In genomic region chr22:35430897-35431322, GRCh38 we compare ENCODE assay signal across 8 cellular contexts. TPM values are rescaled to one million over a fixed set of nuclear protein-coding genes. Genes with fewer than 3 reads are reported as not detected.
DNase-seq lines count a peak whose midpoint lies in the region; ATAC-seq and TF ChIP-seq lines count a peak whose summit lies in the region.

No MANE protein-coding gene starts in this region.

- H3K36me3 ChIP-seq in ascending aorta, result peaks cover 0 to 16% of the 10 kb centered on the region in 2 donors
- no peaks in the 10 kb centered on the region for H3K36me3 ChIP-seq in right atrium auricular region
- no peaks in the 10 kb centered on the region for H3K36me3 ChIP-seq in uterus

- H3K27me3 ChIP-seq in ascending aorta (no peaks in the 10 kb centered on the region), right atrium auricular region (no peaks in the 10 kb centered on the region), uterus (no peaks in the 10 kb centered on the region)

- ATAC-seq in HG03139 (IDR thresholded peaks at IDR 0.05; ENCODE audit: unreplicated experiment), result no peak

- DNase-seq in DMS53 (lab: John Stamatoyannopoulos, UW), result peak; percentile 69
- DNase-seq in LNCaP clone FGC (ENCODE audit: low read depth), result peak; percentile 85
- peak; percentile 20 to 57 (median 53) for DNase-seq in T-helper 2 cell
- peak; percentile 29 to 90 for DNase-seq in ascending aorta (ENCODE audit: low spot score in 2 of 2)
- DNase-seq in right atrium auricular region (ENCODE audit: low spot score), result peak; percentile 80
- DNase-seq in renal cortical epithelial cell (ENCODE audit: low read depth), result peak; percentile 86
- peak; percentile 90 to 93 for DNase-seq in uterus

- peak in 1 of 2 donors; percentile 34 for TF ChIP-seq POLR2A in uterus (IDR thresholded peaks at IDR 0.05)

- peaks cover 9 to 10% of the 10 kb centered on the region in 2 donors for H3K9me3 ChIP-seq in ascending aorta
- H3K9me3 ChIP-seq in right atrium auricular region, result peaks cover 0 to 13% of the 10 kb centered on the region in 2 donors
- H3K9me3 ChIP-seq in uterus, result peaks cover 0 to 5% of the 10 kb centered on the region in 2 donors

- peak; percentile 89 for TF ChIP-seq CTCF in LNCaP clone FGC (IDR thresholded peaks at IDR 0.05; ENCODE audit: control insufficient read depth, extremely low read depth, insufficient read depth)
- peak; percentile 95 to 97 (median 96) for TF ChIP-seq CTCF in ascending aorta (IDR thresholded peaks at IDR 0.05)
- TF ChIP-seq CTCF in right atrium auricular region (IDR thresholded peaks at IDR 0.05), result peak; percentile 83 to 98
- peak; percentile 97 to 100 (median 99) for TF ChIP-seq CTCF in uterus (IDR thresholded peaks at IDR 0.05)

- H3K4me3 ChIP-seq in LNCaP clone FGC (ENCODE audit: low read depth, low read length) (no peak overlapping the region), ascending aorta (no peak overlapping the region), right atrium auricular region (no peak overlapping the region), uterus (no peak overlapping the region)

- intact Hi-C loops in ascending aorta (cut with DNase I), result loop anchor here (1.0 to 10.0 kb wide), 2 partner anchors 152 to 694 kb away; no protein-coding TSS in a partner anchor
- intact Hi-C loops in uterus (cut with DNase I; ENCODE audit: low total_unique reads), result loop anchor here (5.0 kb wide), 1 partner anchor 151 kb away; no protein-coding TSS in a partner anchor

- peak overlapping the region in 1 of 2 donors; percentile 3 for H3K27ac ChIP-seq in ascending aorta
- H3K27ac ChIP-seq in right atrium auricular region, result peak overlapping the region in 1 of 2 donors; percentile 21
- peak overlapping the region; percentile 56 to 68 for H3K27ac ChIP-seq in uterus

- H3K4me1 ChIP-seq in ascending aorta (peaks cover 0 to 7% of the 10 kb centered on the region in 2 donors), right atrium auricular region (peaks cover 0 to 7% of the 10 kb centered on the region in 2 donors), uterus (peaks cover 0 to 3% of the 10 kb centered on the region in 2 donors)

RNA-seq across cellular contexts. Expression of gene MCM5, which starts 31.0 kb away (rescaled TPM):
- total RNA-seq in ascending aorta (31.1 TPM), right atrium auricular region (1 to 10 TPM; 5.3 to 6.8 TPM), renal cortical epithelial cell (11.4 and 43.6 TPM in 2 replicates), uterus (10 to 100 TPM; 15.9 to 60.6 (median 40.3) TPM)

RNA-seq across cellular contexts. Expression of gene HMOX1, which starts 50.0 kb away (rescaled TPM):
- total RNA-seq in ascending aorta (27.1 TPM), right atrium auricular region (10 to 100 TPM in 1 of 2 donors, 1 to 10 TPM in 1; 1.9 to 11.1 TPM), renal cortical epithelial cell (46.6 and 97.1 TPM in 2 replicates), uterus (10 to 100 TPM in 1 of 4 donors, 1 to 10 TPM in 2, under 1 TPM in 1; 0.51 to 13.8 (median 8.5) TPM)
